In the genomic region with DNA sequence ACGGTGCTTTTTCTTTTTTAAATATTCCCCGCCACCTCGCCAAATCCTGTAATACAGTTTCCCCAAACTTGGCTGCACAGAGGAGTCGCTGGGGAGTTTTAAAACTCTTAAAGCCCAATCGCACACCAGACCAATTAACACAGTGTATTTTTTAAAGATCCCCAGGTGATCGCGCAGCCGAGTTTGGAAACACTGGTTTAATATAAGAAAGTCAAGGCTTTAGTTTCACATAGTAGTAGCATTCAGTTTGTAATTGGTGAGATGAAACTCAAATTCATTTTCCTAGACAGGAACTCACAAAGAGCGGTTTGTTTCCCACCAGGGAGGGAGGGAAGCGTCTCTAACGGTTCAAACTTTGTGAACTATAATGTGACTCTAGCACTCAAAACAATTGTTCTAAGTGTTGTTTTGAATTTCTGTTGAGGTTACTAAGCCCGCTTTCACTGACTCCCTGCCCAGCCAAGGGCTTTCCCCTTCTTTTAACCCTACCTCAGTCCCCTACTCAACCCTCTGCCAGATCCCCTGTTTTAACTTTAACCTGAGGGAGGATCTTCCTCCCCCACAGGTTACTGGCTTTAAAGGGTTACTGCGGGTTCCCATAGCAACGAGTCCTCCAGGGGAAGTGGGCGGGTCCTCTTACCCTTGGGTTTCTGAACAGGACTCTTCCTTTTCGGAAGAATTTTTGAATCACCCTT, we compare ENCODE assay signal across 8 cellular contexts. TPM values are rescaled to one million over a fixed set of nuclear protein-coding genes. Genes with fewer than 3 reads are reported as not detected.
DNase-seq lines count a peak whose midpoint lies in the region; ATAC-seq and TF ChIP-seq lines count a peak whose summit lies in the region.

No MANE protein-coding gene starts in this region.

- peak overlapping the region; percentile 80 for H3K4me3 Mint-ChIP-seq in stimulated activated naive CD8-positive, alpha-beta T cell treated with anti-CD3 and anti-CD28 coated beads, Interleukin-15, Interleukin-2, amounts not matched to agents 100 ng/mL and 50 ng/mL, for 24 hours

- peak; percentile 57 for ATAC-seq in HG02870 (IDR thresholded peaks at IDR 0.05; ENCODE audit: unreplicated experiment)

- no peaks in the 10 kb centered on the region for H3K36me3 Mint-ChIP-seq in stimulated activated naive CD8-positive, alpha-beta T cell treated with anti-CD3 and anti-CD28 coated beads, Interleukin-15, Interleukin-2, amounts not matched to agents 100 ng/mL and 50 ng/mL, for 24 hours (ENCODE audit: low read depth)

- DNase-seq in NCI-H2171 treated with DMSO at 0.1 percent for 48 hours (lab: John Stamatoyannopoulos, UW) (peak; percentile 82), epidermal melanocyte (ENCODE audit: insufficient read length, low spot score) (peak; percentile 44), mesendoderm (peak; percentile 96), OCI-LY7 (ENCODE audit: low spot score) (no peak)

- H3K9me3 Mint-ChIP-seq in stimulated activated naive CD8-positive, alpha-beta T cell treated with anti-CD3 and anti-CD28 coated beads, Interleukin-15, Interleukin-2, amounts not matched to agents 100 ng/mL and 50 ng/mL, for 24 hours = peaks cover 5% of the 10 kb centered on the region

- no peak overlapping the region for H3K4ac ChIP-seq in mesendoderm (ENCODE audit: low read depth, low read length)

- peak overlapping the region; percentile 76 for H3K56ac ChIP-seq in mesendoderm (ENCODE audit: low read length)

- H4K5ac ChIP-seq in mesendoderm (ENCODE audit: low read length) = no peak overlapping the region

- H3K36me3 ChIP-seq in mesendoderm (ENCODE audit: control insufficient read depth, insufficient read depth, low read length) = no peaks in the 10 kb centered on the region
- H3K36me3 ChIP-seq in OCI-LY7 (ENCODE audit: insufficient read depth, low read length) = no peaks in the 10 kb centered on the region

- H3K4me2 ChIP-seq in mesendoderm (ENCODE audit: low read length) = peak overlapping the region; percentile 85
- H3K4me2 ChIP-seq in OCI-LY7 (ENCODE audit: low read length) = no peak overlapping the region

- no peak overlapping the region for H2AK5ac ChIP-seq in mesendoderm (ENCODE audit: low read length)

- CTCF ChIA-PET in OCI-LY7 (lab: Charles Lee; ENCODE audit: unreplicated experiment) = no interaction called here

- no peak overlapping the region for H2BK5ac ChIP-seq in mesendoderm (ENCODE audit: low read length)

- H3K4me1 ChIP-seq in mesendoderm (ENCODE audit: control insufficient read depth, low read depth, low read length) (peaks cover 8% of the 10 kb centered on the region), OCI-LY7 (ENCODE audit: insufficient read depth, low read length, poor library complexity, severe bottlenecking) (no peaks in the 10 kb centered on the region)

- peak overlapping the region; percentile 99 for H3K18ac ChIP-seq in mesendoderm (ENCODE audit: low read length)

- H3K4me3 ChIP-seq in GM08714 (ENCODE audit: low read length) (peak overlapping the region; percentile 98), WI38 (ENCODE audit: low read depth, low read length) (peak overlapping the region; percentile 69), mesendoderm (ENCODE audit: low read length) (peak overlapping the region; percentile 78), OCI-LY7 (ENCODE audit: low read depth, low read length, poor library complexity, severe bottlenecking) (no peak overlapping the region)

- BruUV-seq in OCI-LY7 (replicated peaks; lab: Mats Ljungman, UMichigan) = no TSS peak

- H3K79me1 ChIP-seq in mesendoderm (ENCODE audit: low read length) = peaks cover 7% of the 10 kb centered on the region

- TF ChIP-seq CTCF in WI38 (IDR thresholded peaks at IDR 0.05; ENCODE audit: low read depth, low read length) = no peak
- no peak for TF ChIP-seq CTCF in OCI-LY7 (conservative IDR thresholded peaks at IDR 0.05; ENCODE audit: low read length)

- intact Hi-C loops in OCI-LY7 (cut with micrococcal nuclease; ENCODE audit: unreplicated experiment) = no loop called here

- no peak overlapping the region for H3K27ac Mint-ChIP-seq in stimulated activated naive CD8-positive, alpha-beta T cell treated with anti-CD3 and anti-CD28 coated beads, Interleukin-15, Interleukin-2, amounts not matched to agents 100 ng/mL and 50 ng/mL, for 24 hours

- H3K27ac ChIP-seq in mesendoderm (ENCODE audit: low read depth, low read length) (peak overlapping the region; percentile 86), OCI-LY7 (ENCODE audit: low read depth, low read length, poor library complexity, severe bottlenecking) (no peak overlapping the region)

- no peaks in the 10 kb centered on the region for H4K20me1 ChIP-seq in OCI-LY7 (ENCODE audit: insufficient read depth, low read length)

- H3K9me2 ChIP-seq in OCI-LY7 (ENCODE audit: insufficient read depth, low read length) = no peaks in the 10 kb centered on the region

- H3K79me2 ChIP-seq in mesendoderm (ENCODE audit: control insufficient read depth, insufficient read depth, low read length) (peaks cover 31% of the 10 kb centered on the region), OCI-LY7 (ENCODE audit: insufficient read depth, low read depth, low read length) (no peaks in the 10 kb centered on the region)

- H3K4me1 Mint-ChIP-seq in stimulated activated naive CD8-positive, alpha-beta T cell treated with anti-CD3 and anti-CD28 coated beads, Interleukin-15, Interleukin-2, amounts not matched to agents 100 ng/mL and 50 ng/mL, for 24 hours (ENCODE audit: low read depth) = peaks cover 22% of the 10 kb centered on the region

- no peak overlapping the region for H2AFZ ChIP-seq in OCI-LY7 (ENCODE audit: low read length)

- no peaks in the 10 kb centered on the region for H3K27me3 ChIP-seq in mesendoderm (ENCODE audit: insufficient read depth, low read length, poor library complexity)

- no peak overlapping the region for H4K8ac ChIP-seq in mesendoderm (ENCODE audit: low read depth, low read length)

- POLR2A ChIA-PET in OCI-LY7 (lab: Charles Lee) = no interaction called here

- H2BK15ac ChIP-seq in mesendoderm (replicated peaks; ENCODE audit: low read depth) = no peak overlapping the region

- H3K23ac ChIP-seq in mesendoderm (ENCODE audit: low read length) = no peak overlapping the region

- WGBS in mesendoderm (ENCODE audit: extremely low coverage, insufficient coverage, low lambda C conversion rate) = no CpG with 5 or more reads among the region's 16 CpGs

- no peaks in the 10 kb centered on the region for H3K9me3 ChIP-seq in OCI-LY7 (ENCODE audit: low read length)

- peak overlapping the region; percentile 77 for H3K9ac ChIP-seq in mesendoderm (ENCODE audit: low read length)

- H3K27me3 Mint-ChIP-seq in stimulated activated naive CD8-positive, alpha-beta T cell treated with anti-CD3 and anti-CD28 coated beads, Interleukin-15, Interleukin-2, amounts not matched to agents 100 ng/mL and 50 ng/mL, for 24 hours = peaks cover 32% of the 10 kb centered on the region

- peak overlapping the region; percentile 61 for H2BK120ac ChIP-seq in mesendoderm (ENCODE audit: low read depth, low read length)

RNA-seq across cellular contexts. Expression of gene BTBD3, which starts 25.7 kb away (rescaled TPM):
- polyA plus RNA-seq in mesendoderm (2013, experiment 1 of 2) = 17.8 TPM
- 18.1 TPM for polyA plus RNA-seq in mesendoderm (2013, experiment 2 of 2)
- 0.08 TPM in 1 of 2 replicates, not detected in the other for total RNA-seq in OCI-LY7 (2014; rRNA removed; shearing (Covaris generic))
- total RNA-seq in OCI-LY7 (2022) = 0.26 and 0.82 TPM in 2 replicates
